ENCODE assay signal across 1 cellular context in the genomic region with DNA sequence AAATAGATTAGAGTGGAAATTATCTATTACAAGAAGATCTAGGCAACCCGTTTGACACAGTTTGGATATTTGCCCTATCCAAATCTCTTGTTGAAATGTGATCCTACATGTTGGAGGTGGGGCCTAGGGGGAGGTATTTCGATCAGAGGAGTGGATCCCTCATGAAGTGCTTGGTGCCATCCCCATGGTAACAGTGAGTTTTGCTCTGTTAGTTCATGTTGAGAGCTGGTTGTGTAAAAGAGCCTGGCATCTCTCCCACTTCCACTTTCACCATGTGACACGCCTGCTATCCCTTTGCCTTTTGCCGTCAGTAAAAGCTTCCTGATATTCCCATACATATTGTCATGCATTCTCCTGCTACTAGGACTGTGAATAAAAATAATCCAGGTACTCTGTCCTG.
TF ChIP-seq lines count a peak whose summit lies in the region.

No MANE protein-coding gene starts in this region.

TF ChIP-seq in HepG2, 621 proteins besides CTCF, POLR2A, EP300 and RAD21:
- TF ChIP-seq, protein P1, sequence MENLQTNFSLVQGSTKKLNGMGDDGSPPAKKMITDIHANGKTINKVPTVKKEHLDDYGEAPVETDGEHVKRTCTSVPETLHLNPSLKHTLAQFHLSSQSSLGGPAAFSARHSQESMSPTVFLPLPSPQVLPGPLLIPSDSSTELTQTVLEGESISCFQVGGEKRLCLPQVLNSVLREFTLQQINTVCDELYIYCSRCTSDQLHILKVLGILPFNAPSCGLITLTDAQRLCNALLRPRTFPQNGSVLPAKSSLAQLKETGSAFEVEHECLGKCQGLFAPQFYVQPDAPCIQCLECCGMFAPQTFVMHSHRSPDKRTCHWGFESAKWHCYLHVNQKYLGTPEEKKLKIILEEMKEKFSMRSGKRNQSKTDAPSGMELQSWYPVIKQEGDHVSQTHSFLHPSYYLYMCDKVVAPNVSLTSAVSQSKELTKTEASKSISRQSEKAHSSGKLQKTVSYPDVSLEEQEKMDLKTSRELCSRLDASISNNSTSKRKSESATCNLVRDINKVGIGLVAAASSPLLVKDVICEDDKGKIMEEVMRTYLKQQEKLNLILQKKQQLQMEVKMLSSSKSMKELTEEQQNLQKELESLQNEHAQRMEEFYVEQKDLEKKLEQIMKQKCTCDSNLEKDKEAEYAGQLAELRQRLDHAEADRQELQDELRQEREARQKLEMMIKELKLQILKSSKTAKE (CRISPR knock-in tag; IDR thresholded peaks at IDR 0.05; ENCODE audit: borderline replicate concordance), result no peak
- TF ChIP-seq, protein P2, sequence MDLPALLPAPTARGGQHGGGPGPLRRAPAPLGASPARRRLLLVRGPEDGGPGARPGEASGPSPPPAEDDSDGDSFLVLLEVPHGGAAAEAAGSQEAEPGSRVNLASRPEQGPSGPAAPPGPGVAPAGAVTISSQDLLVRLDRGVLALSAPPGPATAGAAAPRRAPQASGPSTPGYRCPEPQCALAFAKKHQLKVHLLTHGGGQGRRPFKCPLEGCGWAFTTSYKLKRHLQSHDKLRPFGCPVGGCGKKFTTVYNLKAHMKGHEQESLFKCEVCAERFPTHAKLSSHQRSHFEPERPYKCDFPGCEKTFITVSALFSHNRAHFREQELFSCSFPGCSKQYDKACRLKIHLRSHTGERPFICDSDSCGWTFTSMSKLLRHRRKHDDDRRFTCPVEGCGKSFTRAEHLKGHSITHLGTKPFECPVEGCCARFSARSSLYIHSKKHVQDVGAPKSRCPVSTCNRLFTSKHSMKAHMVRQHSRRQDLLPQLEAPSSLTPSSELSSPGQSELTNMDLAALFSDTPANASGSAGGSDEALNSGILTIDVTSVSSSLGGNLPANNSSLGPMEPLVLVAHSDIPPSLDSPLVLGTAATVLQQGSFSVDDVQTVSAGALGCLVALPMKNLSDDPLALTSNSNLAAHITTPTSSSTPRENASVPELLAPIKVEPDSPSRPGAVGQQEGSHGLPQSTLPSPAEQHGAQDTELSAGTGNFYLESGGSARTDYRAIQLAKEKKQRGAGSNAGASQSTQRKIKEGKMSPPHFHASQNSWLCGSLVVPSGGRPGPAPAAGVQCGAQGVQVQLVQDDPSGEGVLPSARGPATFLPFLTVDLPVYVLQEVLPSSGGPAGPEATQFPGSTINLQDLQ (CRISPR knock-in tag; IDR thresholded peaks at IDR 0.05), result no peak
- no peak for TF ChIP-seq ZSCAN21 (CRISPR knock-in tag; IDR thresholded peaks at IDR 0.05; ENCODE audit: borderline replicate concordance)
- no peak for TF ChIP-seq DNMT1 (CRISPR knock-in tag; IDR thresholded peaks at IDR 0.05)
- no peak for TF ChIP-seq ZNF724P (CRISPR knock-in tag; IDR thresholded peaks at IDR 0.05; ENCODE audit: borderline replicate concordance)
- TF ChIP-seq, protein P3, sequence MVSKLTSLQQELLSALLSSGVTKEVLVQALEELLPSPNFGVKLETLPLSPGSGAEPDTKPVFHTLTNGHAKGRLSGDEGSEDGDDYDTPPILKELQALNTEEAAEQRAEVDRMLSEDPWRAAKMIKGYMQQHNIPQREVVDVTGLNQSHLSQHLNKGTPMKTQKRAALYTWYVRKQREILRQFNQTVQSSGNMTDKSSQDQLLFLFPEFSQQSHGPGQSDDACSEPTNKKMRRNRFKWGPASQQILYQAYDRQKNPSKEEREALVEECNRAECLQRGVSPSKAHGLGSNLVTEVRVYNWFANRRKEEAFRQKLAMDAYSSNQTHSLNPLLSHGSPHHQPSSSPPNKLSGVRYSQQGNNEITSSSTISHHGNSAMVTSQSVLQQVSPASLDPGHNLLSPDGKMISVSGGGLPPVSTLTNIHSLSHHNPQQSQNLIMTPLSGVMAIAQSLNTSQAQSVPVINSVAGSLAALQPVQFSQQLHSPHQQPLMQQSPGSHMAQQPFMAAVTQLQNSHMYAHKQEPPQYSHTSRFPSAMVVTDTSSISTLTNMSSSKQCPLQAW (CRISPR knock-in tag; IDR thresholded peaks at IDR 0.05), result no peak
- no peak for TF ChIP-seq ZNF274 (CRISPR knock-in tag; IDR thresholded peaks at IDR 0.05)
- TF ChIP-seq, protein P4, sequence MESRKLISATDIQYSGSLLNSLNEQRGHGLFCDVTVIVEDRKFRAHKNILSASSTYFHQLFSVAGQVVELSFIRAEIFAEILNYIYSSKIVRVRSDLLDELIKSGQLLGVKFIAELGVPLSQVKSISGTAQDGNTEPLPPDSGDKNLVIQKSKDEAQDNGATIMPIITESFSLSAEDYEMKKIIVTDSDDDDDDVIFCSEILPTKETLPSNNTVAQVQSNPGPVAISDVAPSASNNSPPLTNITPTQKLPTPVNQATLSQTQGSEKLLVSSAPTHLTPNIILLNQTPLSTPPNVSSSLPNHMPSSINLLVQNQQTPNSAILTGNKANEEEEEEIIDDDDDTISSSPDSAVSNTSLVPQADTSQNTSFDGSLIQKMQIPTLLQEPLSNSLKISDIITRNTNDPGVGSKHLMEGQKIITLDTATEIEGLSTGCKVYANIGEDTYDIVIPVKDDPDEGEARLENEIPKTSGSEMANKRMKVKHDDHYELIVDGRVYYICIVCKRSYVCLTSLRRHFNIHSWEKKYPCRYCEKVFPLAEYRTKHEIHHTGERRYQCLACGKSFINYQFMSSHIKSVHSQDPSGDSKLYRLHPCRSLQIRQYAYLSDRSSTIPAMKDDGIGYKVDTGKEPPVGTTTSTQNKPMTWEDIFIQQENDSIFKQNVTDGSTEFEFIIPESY (CRISPR knock-in tag; IDR thresholded peaks at IDR 0.05), result no peak
